Comparison of ENCODE assay signal across 28 cellular contexts in genomic region chr1:17305576-17306095, GRCh38. TPM values are rescaled to one million over a fixed set of nuclear protein-coding genes. Genes with fewer than 3 reads are reported as not detected.
"Had no signal": no experiment of that assay in that cellular context is flagged by ENCODE, and none has a peak within 500 bp of the region (broad histone marks: within the 10 kb centered on the region; RNA-seq: fewer than 3 reads in every experiment).

No MANE protein-coding gene starts in this region.

- H3K36me3 ChIP-seq: brain microvascular endothelial cell, cardiac muscle cell, MG63 had no signal

- DNase-seq: activated B cell treated with CpG ODN at 0.5 μM for 24 hours; activated CD4-positive, alpha-beta memory T cell treated with anti-CD3 and anti-CD28 coated beads for 36 hours; activated CD4-positive, alpha-beta T cell treated with anti-CD3 and anti-CD28 coated beads, Interleukin-2, amount 10 ng/mL, durations not matched to agents 7 days and 5 days; activated gamma-delta T cell treated with Interleukin-2 at 50 U/mL for 16 hours; activated naive CD4-positive, alpha-beta T cell treated with anti-CD3 and anti-CD28 coated beads, Interleukin-2, amount 10 ng/mL, durations not matched to agents 7 days and 5 days; activated naive CD8-positive, alpha-beta T cell treated with anti-CD3 and anti-CD28 coated beads for 36 hours; activated T-cell treated with anti-CD3 and anti-CD28 coated beads for 4 hours; activated T-cell treated with anti-CD3 and anti-CD28 coated beads, Interleukin-2, amount 50 U/mL, for 48 hours; brain microvascular endothelial cell; MG63; MV-4-11; NCI-H1092 treated with DMSO at 0.1 percent for 48 hours; NCI-H1436; NCI-H1694 treated with DMSO at 0.1 percent for 48 hours; NCI-H2029 treated with DMSO at 0.1 percent for 48 hours; NCI-H345; NCI-H510A; NCI-H526 treated with DMSO at 0.1 percent for 48 hours; NCI-H82; SIG-M5; T-helper 17 cell; T-helper 9 cell had no signal

- H3K27me3 ChIP-seq: cardiac muscle cell, MG63 had no signal

- H3K4me3 Mint-ChIP-seq: activated B cell treated with CpG ODN at 0.5 μM for 24 hours; activated CD4-positive, alpha-beta memory T cell treated with anti-CD3 and anti-CD28 coated beads for 36 hours; activated CD4-positive, alpha-beta T cell treated with anti-CD3 and anti-CD28 coated beads, Interleukin-2, amount 10 ng/mL, durations not matched to agents 7 days and 5 days; activated naive CD4-positive, alpha-beta T cell treated with anti-CD3 and anti-CD28 coated beads, Interleukin-2, amount 10 ng/mL, durations not matched to agents 7 days and 5 days; activated naive CD8-positive, alpha-beta T cell treated with anti-CD3 and anti-CD28 coated beads for 36 hours; activated T-helper 17 cell treated with anti-CD3 and anti-CD28 coated beads, Interleukin-2, amount 50 U/mL, for 72 hours; T-helper 17 cell had no signal

- H3K4me3 ChIP-seq: cardiac muscle cell, MG63 had no signal

- H3K27ac ChIP-seq: brain microvascular endothelial cell, cardiac muscle cell, KMS-11 had no signal

- H3K36me3 Mint-ChIP-seq: activated CD4-positive, alpha-beta memory T cell treated with anti-CD3 and anti-CD28 coated beads for 36 hours; activated naive CD4-positive, alpha-beta T cell treated with anti-CD3 and anti-CD28 coated beads, Interleukin-2, amount 10 ng/mL, durations not matched to agents 7 days and 5 days had no signal

- H3K4me1 Mint-ChIP-seq: activated B cell treated with CpG ODN at 0.5 μM for 24 hours; activated CD4-positive, alpha-beta T cell treated with anti-CD3 and anti-CD28 coated beads, Interleukin-2, amount 10 ng/mL, durations not matched to agents 7 days and 5 days; activated naive CD4-positive, alpha-beta T cell treated with anti-CD3 and anti-CD28 coated beads, Interleukin-2, amount 10 ng/mL, durations not matched to agents 7 days and 5 days; activated naive CD8-positive, alpha-beta T cell treated with anti-CD3 and anti-CD28 coated beads for 36 hours; activated T-helper 17 cell treated with anti-CD3 and anti-CD28 coated beads, Interleukin-2, amount 50 U/mL, for 72 hours had no signal

- H3K27ac Mint-ChIP-seq: activated B cell treated with CpG ODN at 0.5 μM for 24 hours; activated CD4-positive, alpha-beta memory T cell treated with anti-CD3 and anti-CD28 coated beads for 36 hours; activated CD4-positive, alpha-beta T cell treated with anti-CD3 and anti-CD28 coated beads, Interleukin-2, amount 10 ng/mL, durations not matched to agents 7 days and 5 days; activated naive CD4-positive, alpha-beta T cell treated with anti-CD3 and anti-CD28 coated beads, Interleukin-2, amount 10 ng/mL, durations not matched to agents 7 days and 5 days; activated naive CD8-positive, alpha-beta T cell treated with anti-CD3 and anti-CD28 coated beads for 36 hours; activated T-helper 17 cell treated with anti-CD3 and anti-CD28 coated beads, Interleukin-2, amount 50 U/mL, for 72 hours; T-helper 17 cell had no signal

RNA-seq across cellular contexts. Expression of gene PADI4, which starts 2.4 kb away (rescaled TPM):
- total RNA-seq: cardiac muscle cell had no signal
- polyA plus RNA-seq: cardiac muscle cell had no signal

RNA-seq across cellular contexts. Expression of gene PADI3, which starts 56.7 kb away (rescaled TPM):
- total RNA-seq: activated B cell treated with CpG ODN at 0.5 μM for 24 hours; activated CD4-positive, alpha-beta memory T cell treated with anti-CD3 and anti-CD28 coated beads for 36 hours; activated CD4-positive, alpha-beta T cell treated with anti-CD3 and anti-CD28 coated beads, Interleukin-2, amount 10 ng/mL, durations not matched to agents 7 days and 5 days; activated CD8-positive, alpha-beta memory T cell treated with anti-CD3 and anti-CD28 coated beads for 36 hours; activated naive CD8-positive, alpha-beta T cell treated with anti-CD3 and anti-CD28 coated beads for 36 hours; activated T-helper 17 cell treated with anti-CD3 and anti-CD28 coated beads, Interleukin-2, amount 50 U/mL, for 72 hours; OCI-LY7; T-helper 17 cell had no signal
- polyA plus RNA-seq: adipose tissue, cardiac muscle cell had no signal
